ENCODE assay signal across 9 cellular contexts in genomic region chr4:23590431-23590830, GRCh38.
"Had no signal": no experiment of that assay in that cellular context is flagged by ENCODE, and none has a peak within 500 bp of the region (broad histone marks: within the 10 kb centered on the region; RNA-seq: fewer than 3 reads in every experiment).

No MANE protein-coding gene starts in this region.

- H3K4me3 ChIP-seq: GM23338 had no signal

- H3K27ac ChIP-seq: HL-60, KMS-11 had no signal

- H2AFZ ChIP-seq: GM23338 had no signal

- ATAC-seq: GM23338 had no signal

- H3K9ac ChIP-seq: KMS-11 had no signal

- H3K4me2 ChIP-seq: GM23338, KMS-11 had no signal

- DNase-seq: H9, HCEC 1CT, Karpas-422, KBM-7 had no signal

- FAIRE-seq: H1, H54 had no signal
